ENCODE assay signal across 27 cellular contexts in genomic region chrX:12292996-12293765, GRCh38.
A peak's percentile ranks its signal among the peaks of the same experiment; 100 is the strongest.
DNase-seq lines count a peak whose midpoint lies in the region; ATAC-seq, FAIRE-seq and TF ChIP-seq lines count a peak whose summit lies in the region.
"Had no signal": no experiment of that assay in that cellular context is flagged by ENCODE, and none has a peak within 500 bp of the region (broad histone marks: within the 10 kb centered on the region; RNA-seq: fewer than 3 reads in every experiment).

No MANE protein-coding gene starts in this region.

- H2AFZ ChIP-seq in ACC112 (ENCODE audit: low read length, unreplicated experiment) (peak overlapping the region; percentile 73), astrocyte (ENCODE audit: low read depth, low read length) (no peak overlapping the region)

- peaks cover 4% of the 10 kb centered on the region for H3K4me1 Mint-ChIP-seq in astrocyte (ENCODE audit: low read depth, unreplicated experiment)
- H3K4me1 Mint-ChIP-seq: activated CD4-positive, alpha-beta T cell treated with anti-CD3 and anti-CD28 coated beads, Interleukin-2, amount 10 ng/mL, durations not matched to agents 24 days and 14 days; activated naive CD8-positive, alpha-beta T cell treated with anti-CD3 and anti-CD28 coated beads, Interleukin-2, amount 10 ng/mL, durations not matched to agents 7 days and 5 days; activated T-helper 17 cell treated with anti-CD3 and anti-CD28 coated beads, Interleukin-2, amount 50 U/mL, for 72 hours had no signal

- H3K27ac ChIP-seq in ACC112 (ENCODE audit: low read depth, low read length) (peak overlapping the region; percentile 56), astrocyte (ENCODE audit: low read depth, low read length) (no peak overlapping the region)
- H3K27ac ChIP-seq: cardiac muscle cell, gastrocnemius medialis, SJSA1 had no signal

- TF ChIP-seq CTCF in astrocyte (IDR thresholded peaks at IDR 0.05; ENCODE audit: insufficient read depth, low read depth, low read length) = no peak

- no peak overlapping the region for H3K4me2 ChIP-seq in astrocyte (ENCODE audit: low read length)

- no peak overlapping the region for H3K4me3 Mint-ChIP-seq in astrocyte (ENCODE audit: unreplicated experiment)
- H3K4me3 Mint-ChIP-seq: activated CD4-positive, alpha-beta T cell treated with anti-CD3 and anti-CD28 coated beads, Interleukin-2, amount 10 ng/mL, durations not matched to agents 24 days and 14 days; activated naive CD8-positive, alpha-beta T cell treated with anti-CD3 and anti-CD28 coated beads, Interleukin-2, amount 10 ng/mL, durations not matched to agents 7 days and 5 days; activated T-helper 17 cell treated with anti-CD3 and anti-CD28 coated beads, Interleukin-2, amount 50 U/mL, for 72 hours; CD4-positive, alpha-beta T cell; T-helper 1 cell treated with Interleukin-12 subunit alpha and Interleukin-12 subunit beta and Interleukin-4 antibody, amounts not matched to agents 30 μg/mL and 1 μg/mL, for 36 hours had no signal

- H3K27me3 ChIP-seq in ACC112 (ENCODE audit: insufficient read depth, low read length) (no peaks in the 10 kb centered on the region), astrocyte (ENCODE audit: insufficient read depth, low read length) (no peaks in the 10 kb centered on the region)
- H3K27me3 ChIP-seq: cardiac muscle cell, gastrocnemius medialis, SJSA1 had no signal

- no peaks in the 10 kb centered on the region for H3K36me3 ChIP-seq in ACC112 (ENCODE audit: insufficient read depth, low read length)
- H3K36me3 ChIP-seq in astrocyte (ENCODE audit: insufficient read depth, low read length) = no peaks in the 10 kb centered on the region
- H3K36me3 ChIP-seq: cardiac muscle cell, gastrocnemius medialis, SJSA1 had no signal

- H3K27me3 Mint-ChIP-seq in astrocyte (ENCODE audit: low read depth, unreplicated experiment) = no peaks in the 10 kb centered on the region
- H3K27me3 Mint-ChIP-seq: activated CD4-positive, alpha-beta T cell treated with anti-CD3 and anti-CD28 coated beads, Interleukin-2, amount 10 ng/mL, durations not matched to agents 24 days and 14 days; activated naive CD8-positive, alpha-beta T cell treated with anti-CD3 and anti-CD28 coated beads, Interleukin-2, amount 10 ng/mL, durations not matched to agents 7 days and 5 days; CD4-positive, alpha-beta T cell had no signal

- no peaks in the 10 kb centered on the region for H4K20me1 ChIP-seq in astrocyte (ENCODE audit: insufficient read depth, low read length)

- peak; percentile 43 for FAIRE-seq in astrocyte (lab: Jason Lieb, UNC)
- FAIRE-seq: endothelial cell of umbilical vein, GM12892, H1, urothelium cell line had no signal

- ATAC-seq in GM21529 (IDR thresholded peaks at IDR 0.05; ENCODE audit: unreplicated experiment) = no peak
- ATAC-seq: activated T-helper 17 cell treated with anti-CD3 and anti-CD28 coated beads, Interleukin-2, amount 50 U/mL, for 72 hours; gastrocnemius medialis had no signal

- peaks cover 34% of the 10 kb centered on the region for H3K4me1 ChIP-seq in ACC112 (ENCODE audit: control insufficient read depth, insufficient read depth, low read length, unreplicated experiment)
- H3K4me1 ChIP-seq in astrocyte (ENCODE audit: insufficient read depth, low read length) = no peaks in the 10 kb centered on the region
- H3K4me1 ChIP-seq: gastrocnemius medialis, SJSA1 had no signal

- no peak overlapping the region for H3K27ac Mint-ChIP-seq in astrocyte (ENCODE audit: unreplicated experiment)
- H3K27ac Mint-ChIP-seq: activated CD4-positive, alpha-beta T cell treated with anti-CD3 and anti-CD28 coated beads, Interleukin-2, amount 10 ng/mL, durations not matched to agents 24 days and 14 days; activated naive CD8-positive, alpha-beta T cell treated with anti-CD3 and anti-CD28 coated beads, Interleukin-2, amount 10 ng/mL, durations not matched to agents 7 days and 5 days; activated T-helper 17 cell treated with anti-CD3 and anti-CD28 coated beads, Interleukin-2, amount 50 U/mL, for 72 hours; CD4-positive, alpha-beta T cell; T-helper 1 cell treated with Interleukin-12 subunit alpha and Interleukin-12 subunit beta and Interleukin-4 antibody, amounts not matched to agents 30 μg/mL and 1 μg/mL, for 36 hours had no signal

- H3K9me3 Mint-ChIP-seq in astrocyte (ENCODE audit: unreplicated experiment) = no peaks in the 10 kb centered on the region
- H3K9me3 Mint-ChIP-seq: activated CD4-positive, alpha-beta T cell treated with anti-CD3 and anti-CD28 coated beads, Interleukin-2, amount 10 ng/mL, durations not matched to agents 24 days and 14 days; activated naive CD8-positive, alpha-beta T cell treated with anti-CD3 and anti-CD28 coated beads, Interleukin-2, amount 10 ng/mL, durations not matched to agents 7 days and 5 days; activated T-helper 17 cell treated with anti-CD3 and anti-CD28 coated beads, Interleukin-2, amount 50 U/mL, for 72 hours; CD4-positive, alpha-beta T cell; T-helper 1 cell treated with Interleukin-12 subunit alpha and Interleukin-12 subunit beta and Interleukin-4 antibody, amounts not matched to agents 30 μg/mL and 1 μg/mL, for 36 hours had no signal

- H3K79me2 ChIP-seq in ACC112 (ENCODE audit: control insufficient read depth, insufficient read depth, low read length, unreplicated experiment) (no peaks in the 10 kb centered on the region), astrocyte (ENCODE audit: insufficient read depth, low read length) (no peaks in the 10 kb centered on the region)

- no peaks in the 10 kb centered on the region for H3K36me3 Mint-ChIP-seq in astrocyte (ENCODE audit: low read depth, unreplicated experiment)
- H3K36me3 Mint-ChIP-seq: activated naive CD8-positive, alpha-beta T cell treated with anti-CD3 and anti-CD28 coated beads, Interleukin-2, amount 10 ng/mL, durations not matched to agents 7 days and 5 days had no signal

- no peaks in the 10 kb centered on the region for H3K9me3 ChIP-seq in astrocyte (ENCODE audit: insufficient read depth, low read depth, low read length)
- H3K9me3 ChIP-seq: gastrocnemius medialis, SJSA1 had no signal

- DNase-seq in HS-27A (ENCODE audit: low read depth) (peak; percentile 65), astrocyte (ENCODE audit: low read depth) (peak; percentile 39), hepatic stellate cell (ENCODE audit: low spot score) (peak; percentile 18), Kasumi-1 (lab: John Stamatoyannopoulos, UW) (no peak), T-helper 1 cell (no peak)
- no peak for DNase-seq in activated CD4-positive, alpha-beta T cell treated with anti-CD3 and anti-CD28 coated beads, Interleukin-2, amount 50 U/mL, for 48 hours
- DNase-seq: activated CD4-positive, alpha-beta T cell treated with anti-CD3 and anti-CD28 coated beads, Interleukin-2, amount 10 ng/mL, durations not matched to agents 24 days and 14 days; activated naive CD8-positive, alpha-beta T cell treated with anti-CD3 and anti-CD28 coated beads, Interleukin-2, amount 10 ng/mL, durations not matched to agents 7 days and 5 days; CD4-positive, alpha-beta T cell; dermis blood vessel endothelial cell; gastrocnemius medialis; kidney glomerular epithelial cell; NCI-H1436; NCI-H2171; NCI-H748 treated with DMSO at 0.1 percent for 48 hours; retina; stimulated activated CD4-positive, alpha-beta T cell treated with anti-CD3 and anti-CD28 coated beads, Interleukin-12 subunit alpha, Interleukin-12 subunit beta, amount 100 ng/mL, for 4 hours had no signal

- no peak overlapping the region for H3K9ac ChIP-seq in astrocyte (ENCODE audit: low read length)

- peak overlapping the region; percentile 49; the same call in 1 of the 2 replicates for H3K4me3 ChIP-seq in ACC112 (ENCODE audit: low read depth, low read length)
- no peak overlapping the region for H3K4me3 ChIP-seq in astrocyte (ENCODE audit: insufficient read depth, low read depth, low read length)
- H3K4me3 ChIP-seq: cardiac muscle cell, gastrocnemius medialis, SJSA1 had no signal

Comparison
In these comparisons a context has a peak if more than half of its experiments do, and no peak if none do; other contexts are left out.
1. DNase-seq: peak in HS-27A (single experiment), astrocyte (single experiment) and hepatic stellate cell (single experiment); none in Kasumi-1 (0 of 2), activated CD4-positive, alpha-beta T cell treated with anti-CD3 and anti-CD28 coated beads, Interleukin-2, amount 50 U/mL, for 48 hours (0 of 2) and T-helper 1 cell (0 of 5).